15 cellular contexts compared by ENCODE assay signal in genomic region chr14:58746261-58746660, GRCh38.
DNase-seq lines count a peak whose midpoint lies in the region; ATAC-seq and TF ChIP-seq lines count a peak whose summit lies in the region.
"Had no signal": no experiment of that assay in that cellular context is flagged by ENCODE, and none has a peak within 500 bp of the region (broad histone marks: within the 10 kb centered on the region; RNA-seq: fewer than 3 reads in every experiment).

No MANE protein-coding gene starts in this region.

- in situ Hi-C loops in mammary epithelial cell (cut with MboI; ENCODE audit: low sequenced_read_pairs in 2 of 2): no loop called here

- H2AFZ ChIP-seq in mammary epithelial cell (ENCODE audit: low read depth, low read length) (no peak overlapping the region), mesenchymal stem cell (ENCODE audit: low read depth, low read length) (no peak overlapping the region)

- no peaks in the 10 kb centered on the region for H3K79me2 ChIP-seq in mammary epithelial cell (ENCODE audit: insufficient read depth, low read length)

- peaks cover 30% of the 10 kb centered on the region for H3K4me1 ChIP-seq in mammary epithelial cell (ENCODE audit: insufficient read depth, low read length)
- H3K4me1 ChIP-seq in mesenchymal stem cell (ENCODE audit: control insufficient read depth, insufficient read depth, low read depth, low read length): peaks cover 9% of the 10 kb centered on the region
- no peaks in the 10 kb centered on the region for H3K4me1 ChIP-seq in uterus

- H3K23ac ChIP-seq in mesenchymal stem cell (ENCODE audit: low read length in 2 of 2): no peak overlapping the region

- H3K27ac ChIP-seq in mammary epithelial cell (ENCODE audit: insufficient read depth, low read depth, low read length): no peak overlapping the region
- H3K27ac ChIP-seq in mesenchymal stem cell (ENCODE audit: low read length, poor library complexity, severe bottlenecking): no peak overlapping the region
- peak overlapping the region in 1 of 2 donors; percentile 58 for H3K27ac ChIP-seq in uterus
- H3K27ac ChIP-seq: C4-2B, ovary, thyroid gland had no signal

- intact Hi-C loops in mammary epithelial cell (cut with micrococcal nuclease): no loop called here
- intact Hi-C loops in uterus (cut with DNase I; ENCODE audit: low total_unique reads): no loop called here

- H3K4me3 ChIP-seq in LNCaP clone FGC (ENCODE audit: low read depth, low read length) (no peak overlapping the region), mammary epithelial cell (replicated peaks in 1 of 3; ENCODE audit: insufficient read depth in 1 of 3, low read depth in 2 of 3, low read length in 3 of 3) (no peak overlapping the region), mesenchymal stem cell (ENCODE audit: insufficient read depth in 1 of 2, low read depth in 1 of 2, low read length in 2 of 2) (no peak overlapping the region), uterus (no peak overlapping the region)
- H3K4me3 ChIP-seq: ovary, thyroid gland had no signal

- CTCF ChIA-PET in mammary epithelial cell (lab: Charles Lee; ENCODE audit: low non-redundant PET): no interaction called here

- H3K4me2 ChIP-seq in mammary epithelial cell (ENCODE audit: insufficient read depth, low read depth, low read length) (no peak overlapping the region), mesenchymal stem cell (ENCODE audit: low read length, poor library complexity, severe bottlenecking) (no peak overlapping the region)

- no peak for TF ChIP-seq CTCF in LNCaP clone FGC (IDR thresholded peaks at IDR 0.05; ENCODE audit: control insufficient read depth, extremely low read depth, insufficient read depth)
- TF ChIP-seq CTCF in mammary epithelial cell (conservative IDR thresholded peaks at IDR 0.05 in 1 of 2, IDR thresholded peaks at IDR 0.05 in 1 of 2; ENCODE audit: extremely low read depth in 1 of 2, insufficient read depth in 1 of 2, low read depth in 1 of 2, low read length in 2 of 2): no peak
- no peak for TF ChIP-seq CTCF in uterus (IDR thresholded peaks at IDR 0.05)

- BruUV-seq in mammary epithelial cell (replicated peaks; lab: Mats Ljungman, UMichigan): no TSS peak

- no peak overlapping the region for H3K18ac ChIP-seq in mesenchymal stem cell (ENCODE audit: low read depth in 1 of 2, low read length in 2 of 2)

- no peak overlapping the region for H3K4ac ChIP-seq in mesenchymal stem cell (ENCODE audit: low read depth in 1 of 2, low read length in 2 of 2)

- dilution Hi-C loops in mammary epithelial cell (cut with HindIII; ENCODE audit: low sequenced_read_pairs): no loop called here

- H2AK5ac ChIP-seq in mesenchymal stem cell (ENCODE audit: low read length, severe bottlenecking): no peak overlapping the region

- H4K20me1 ChIP-seq in mammary epithelial cell (ENCODE audit: insufficient read depth, low read length): no peaks in the 10 kb centered on the region

- no peak for TF ChIP-seq POLR2A in uterus (IDR thresholded peaks at IDR 0.05)

- H3K36me3 ChIP-seq in mammary epithelial cell (ENCODE audit: insufficient read depth, low read length): no peaks in the 10 kb centered on the region
- H3K36me3 ChIP-seq in mesenchymal stem cell (ENCODE audit: control insufficient read depth in 1 of 2, insufficient read depth in 2 of 2, low read depth in 1 of 2, low read length in 2 of 2): no peaks in the 10 kb centered on the region
- H3K36me3 ChIP-seq in uterus: no peaks in the 10 kb centered on the region
- H3K36me3 ChIP-seq: ovary, thyroid gland had no signal

- H2BK15ac ChIP-seq in mesenchymal stem cell (ENCODE audit: low read depth, poor library complexity, severe bottlenecking): no peak overlapping the region

- ATAC-seq in HG03521 (IDR thresholded peaks at IDR 0.05; ENCODE audit: unreplicated experiment): no peak
- ATAC-seq in HG03571 (IDR thresholded peaks at IDR 0.05; ENCODE audit: unreplicated experiment): no peak
- ATAC-seq: activated CD4-positive, alpha-beta T cell treated with anti-CD3 and anti-CD28 coated beads for 36 hours had no signal

- WGBS in mammary epithelial cell (ENCODE audit: low coverage, missing lambda C conversion rate): 0% methylated on average over 1 of the region's 1 CpG
- 13% methylated on average over 1 of the region's 1 CpG for WGBS in mesenchymal stem cell

- H2BK12ac ChIP-seq in mesenchymal stem cell (ENCODE audit: low read length in 2 of 2): no peak overlapping the region

- no peak overlapping the region for H4K8ac ChIP-seq in mesenchymal stem cell (ENCODE audit: low read length)

- H2BK120ac ChIP-seq in mesenchymal stem cell (ENCODE audit: low read depth, low read length): no peak overlapping the region

- H3K79me1 ChIP-seq in mesenchymal stem cell (replicated peaks; ENCODE audit: low read length, poor library complexity, severe bottlenecking): no peaks in the 10 kb centered on the region

- no peaks in the 10 kb centered on the region for H3K27me3 ChIP-seq in mammary epithelial cell (ENCODE audit: insufficient read depth, low read length)
- H3K27me3 ChIP-seq in mesenchymal stem cell (ENCODE audit: control insufficient read depth in 1 of 2, insufficient read depth in 1 of 2, low read length in 2 of 2): peaks cover 0 to 10% of the 10 kb centered on the region in 2 experiments
- no peaks in the 10 kb centered on the region for H3K27me3 ChIP-seq in uterus
- H3K27me3 ChIP-seq: ovary, thyroid gland had no signal

- no peak overlapping the region for H3K14ac ChIP-seq in mesenchymal stem cell (ENCODE audit: low read length in 2 of 2)

- H4K91ac ChIP-seq in mesenchymal stem cell (ENCODE audit: low read length): no peak overlapping the region

- H3K9ac ChIP-seq in mammary epithelial cell (ENCODE audit: insufficient read depth, low read length) (no peak overlapping the region), mesenchymal stem cell (ENCODE audit: low read length) (no peak overlapping the region)

- no peak overlapping the region for H2BK5ac ChIP-seq in mesenchymal stem cell (ENCODE audit: low read depth, low read length, poor library complexity, severe bottlenecking)

- H3K9me3 ChIP-seq in mammary epithelial cell (replicated peaks; ENCODE audit: insufficient read depth, low read length): no peaks in the 10 kb centered on the region
- H3K9me3 ChIP-seq in mesenchymal stem cell (ENCODE audit: control insufficient read depth, low read length): no peaks in the 10 kb centered on the region
- H3K9me3 ChIP-seq in uterus: no peaks in the 10 kb centered on the region
- H3K9me3 ChIP-seq: ovary, thyroid gland had no signal

- peak; percentile 25 for DNase-seq in AG20443 (ENCODE audit: low spot score)
- DNase-seq in LNCaP clone FGC (ENCODE audit: low read depth): peak; percentile 44
- peak; percentile 82 for DNase-seq in mammary epithelial cell
- peak; percentile 69 for DNase-seq in mesenchymal stem cell
- DNase-seq in uterus: no peak
- no peak for DNase-seq in stimulated activated CD4-positive, alpha-beta T cell treated with anti-CD3 and anti-CD28 coated beads, Interleukin-4, amount 100 ng/mL, for 1 hour
- DNase-seq: activated CD4-positive, alpha-beta T cell treated with anti-CD3 and anti-CD28 coated beads for 36 hours; effector memory CD4-positive, alpha-beta T cell; KBM-7; NCI-H2227 treated with DMSO at 0.1 percent for 48 hours; ovary; thyroid gland had no signal

Comparison
In these comparisons a context has a peak if more than half of its experiments do, and no peak if none do; other contexts are left out.
1. DNase-seq: peak in AG20443 (single experiment), LNCaP clone FGC (single experiment), mammary epithelial cell (single experiment) and mesenchymal stem cell (single experiment); none in uterus (0 of 2) and stimulated activated CD4-positive, alpha-beta T cell treated with anti-CD3 and anti-CD28 coated beads, Interleukin-4, amount 100 ng/mL, for 1 hour (single experiment).